11 cellular contexts compared by ENCODE assay signal in the genomic region with DNA sequence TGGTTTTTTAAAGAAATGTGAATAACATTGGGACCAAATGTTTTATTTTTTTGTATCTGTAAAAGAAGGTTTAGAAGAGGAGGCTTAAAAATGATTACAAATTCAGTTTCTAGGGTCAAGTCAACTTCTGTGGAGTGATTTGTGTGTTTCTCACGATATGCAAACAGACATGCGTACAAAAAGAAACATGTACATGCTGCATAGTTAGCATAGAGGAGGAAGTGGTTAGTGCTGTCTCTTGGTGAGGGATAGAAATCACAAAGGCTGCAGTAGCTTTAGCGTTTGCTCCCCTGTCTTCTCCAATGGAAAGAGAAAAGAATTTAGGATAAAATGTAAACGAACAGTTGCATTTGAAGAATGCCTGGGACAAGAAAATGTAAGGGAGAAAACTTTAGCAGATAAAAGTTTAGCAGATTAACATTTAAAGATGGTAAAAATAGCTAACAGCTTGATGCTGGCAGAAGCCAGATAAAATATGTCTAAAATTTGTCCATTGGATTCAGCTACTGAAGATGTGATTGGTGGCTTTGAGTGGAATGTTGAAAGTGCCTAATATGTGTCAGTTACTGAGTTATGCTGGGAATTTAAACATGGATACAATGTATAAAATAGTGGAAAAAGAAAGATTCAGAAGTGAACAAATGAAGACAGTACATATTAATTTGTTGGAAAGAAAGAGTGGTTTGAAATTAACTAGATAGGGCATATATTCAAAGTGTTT. TPM values are rescaled to one million over a fixed set of nuclear protein-coding genes. Genes with fewer than 3 reads are reported as not detected.
DNase-seq lines count a peak whose midpoint lies in the region; ATAC-seq and TF ChIP-seq lines count a peak whose summit lies in the region.
"Had no signal": no experiment of that assay in that cellular context is flagged by ENCODE, and none has a peak within 500 bp of the region (broad histone marks: within the 10 kb centered on the region; RNA-seq: fewer than 3 reads in every experiment).

No MANE protein-coding gene starts in this region.

- H3K9me3 Mint-ChIP-seq in CD4-positive, alpha-beta T cell: no peaks in the 10 kb centered on the region

- H3K36me3 ChIP-seq in brain microvascular endothelial cell (replicated peaks) (no peaks in the 10 kb centered on the region), stomach (peaks cover 0 to 21% (median 18%) of the 10 kb centered on the region in 4 donors), breast epithelium (no peaks in the 10 kb centered on the region)

- H3K4me3 Mint-ChIP-seq in CD4-positive, alpha-beta T cell: peak overlapping the region; percentile 74

- peak; percentile 83 for ATAC-seq in CD4-positive, alpha-beta T cell (ENCODE audit: poor library complexity)
- ATAC-seq in GM18907 (IDR thresholded peaks at IDR 0.05; ENCODE audit: unreplicated experiment) (peak; percentile 70), HG03575 (IDR thresholded peaks at IDR 0.05; ENCODE audit: extremely low read depth, insufficient number of reproducible peaks, low FRiP score, unreplicated experiment) (peak; percentile 54)
- ATAC-seq: HepG2 had no signal

- H3K9me3 ChIP-seq in CD4-positive, alpha-beta T cell (ENCODE audit: control insufficient read depth, low read length): no peaks in the 10 kb centered on the region
- H3K9me3 ChIP-seq in stomach (no peaks in the 10 kb centered on the region), breast epithelium (no peaks in the 10 kb centered on the region)

- 39 to 59% (median 48%) methylated on average over 4 of the region's 4 CpGs for WGBS in stomach, 5 donors

- H3K36me3 Mint-ChIP-seq in CD4-positive, alpha-beta T cell (ENCODE audit: low read depth): peaks cover 66% of the 10 kb centered on the region

- no peaks in the 10 kb centered on the region for H3K27me3 ChIP-seq in CD4-positive, alpha-beta T cell (ENCODE audit: control insufficient read depth, insufficient read depth, low read length)
- no peaks in the 10 kb centered on the region for H3K27me3 ChIP-seq in brain microvascular endothelial cell (replicated peaks)
- H3K27me3 ChIP-seq in stomach: no peaks in the 10 kb centered on the region
- no peaks in the 10 kb centered on the region for H3K27me3 ChIP-seq in breast epithelium

- TF ChIP-seq CTCF in CD4-positive, alpha-beta T cell (IDR thresholded peaks at IDR 0.05): no peak
- TF ChIP-seq CTCF in brain microvascular endothelial cell (IDR thresholded peaks at IDR 0.05; ENCODE audit: low read depth, low read length, missing control alignments) (no peak), stomach (IDR thresholded peaks at IDR 0.05) (no peak), breast epithelium (IDR thresholded peaks at IDR 0.05) (no peak)

- no peak for DNase-seq in CD4-positive, alpha-beta T cell
- DNase-seq in brain microvascular endothelial cell (peak; percentile 43), stomach (no peak), hippocampal formation (lab: John Stamatoyannopoulos, UW) (no peak), NCI-H2196 (lab: John Stamatoyannopoulos, UW; ENCODE audit: unreplicated experiment) (no peak), breast epithelium (ENCODE audit: low spot score in 2 of 2) (no peak)
- DNase-seq: COR-L47; stimulated activated CD4-positive, alpha-beta T cell treated with anti-CD3 and anti-CD28 coated beads, Interleukin-4, amount 100 ng/mL, for 24 hours had no signal

- H3K27ac Mint-ChIP-seq in CD4-positive, alpha-beta T cell: peak overlapping the region; percentile 89

- POLR2A ChIA-PET in CD4-positive, alpha-beta T cell (lab: Charles Lee): interaction anchor here (0.6 to 4.1 kb wide), 11 partner anchors 10 to 61 kb away, joined by 3 to 39 read pairs (median 5); a partner anchor contains a TSS

- intact Hi-C loops in CD4-positive, alpha-beta T cell (cut with DNase I, micrococcal nuclease): loop anchor here in 1 of 2 experiments (5.0 kb wide), 1 partner anchor 44 kb away; a partner anchor contains a TSS
- intact Hi-C loops in stomach (cut with DNase I; ENCODE audit: low total_unique reads) (no loop called here), breast epithelium (cut with DNase I; ENCODE audit: low total_unique reads) (no loop called here)

- peaks cover 0 to 5% (median 0%) of the 10 kb centered on the region in 4 donors for H3K4me1 ChIP-seq in stomach
- H3K4me1 ChIP-seq in breast epithelium: no peaks in the 10 kb centered on the region

- no peak for TF ChIP-seq POLR2A in stomach (IDR thresholded peaks at IDR 0.05)
- TF ChIP-seq POLR2A in breast epithelium (IDR thresholded peaks at IDR 0.05): no peak

- H3K27me3 Mint-ChIP-seq in CD4-positive, alpha-beta T cell: no peaks in the 10 kb centered on the region

- peaks cover 73% of the 10 kb centered on the region for H3K4me1 Mint-ChIP-seq in CD4-positive, alpha-beta T cell (ENCODE audit: low read depth)

- H3K27ac ChIP-seq in CD4-positive, alpha-beta T cell (ENCODE audit: low read depth, low read length): no peak overlapping the region
- H3K27ac ChIP-seq in brain microvascular endothelial cell: no peak overlapping the region
- no peak overlapping the region for H3K27ac ChIP-seq in stomach
- H3K27ac ChIP-seq in breast epithelium: no peak overlapping the region

- CTCF ChIA-PET in CD4-positive, alpha-beta T cell (lab: Charles Lee): interaction anchor here (1.2 kb wide), 1 partner anchor 52 kb away, joined by 3 read pairs; no protein-coding TSS in a partner anchor

- H3K4me3 ChIP-seq in brain microvascular endothelial cell (ENCODE audit: low read depth, low read length): no peak overlapping the region
- no peak overlapping the region for H3K4me3 ChIP-seq in stomach
- H3K4me3 ChIP-seq in breast epithelium: no peak overlapping the region

- TF ChIP-seq EP300 in stomach (IDR thresholded peaks at IDR 0.05): no peak

- in situ Hi-C loops in brain microvascular endothelial cell (cut with HindIII; ENCODE audit: low pct_ligation_motif_present, low sequenced_read_pairs): no loop called here

RNA-seq across cellular contexts. Expression of a gene that starts 44.9 kb away (rescaled TPM):
- 10 to 100 TPM; 82.3 to 84.5 TPM for total RNA-seq in CD4-positive, alpha-beta T cell
- total RNA-seq in stomach (10 to 100 TPM; 12.9 to 85.7 (median 38.9) TPM), breast epithelium (10 to 100 TPM; 26.7 to 33.5 (median 26.9) TPM)
- polyA plus RNA-seq in stomach: 1 to 10 TPM; 4.9 to 7.1 (median 6.1) TPM
